Comparison of ENCODE assay signal across 1 cellular context in the genomic region with DNA sequence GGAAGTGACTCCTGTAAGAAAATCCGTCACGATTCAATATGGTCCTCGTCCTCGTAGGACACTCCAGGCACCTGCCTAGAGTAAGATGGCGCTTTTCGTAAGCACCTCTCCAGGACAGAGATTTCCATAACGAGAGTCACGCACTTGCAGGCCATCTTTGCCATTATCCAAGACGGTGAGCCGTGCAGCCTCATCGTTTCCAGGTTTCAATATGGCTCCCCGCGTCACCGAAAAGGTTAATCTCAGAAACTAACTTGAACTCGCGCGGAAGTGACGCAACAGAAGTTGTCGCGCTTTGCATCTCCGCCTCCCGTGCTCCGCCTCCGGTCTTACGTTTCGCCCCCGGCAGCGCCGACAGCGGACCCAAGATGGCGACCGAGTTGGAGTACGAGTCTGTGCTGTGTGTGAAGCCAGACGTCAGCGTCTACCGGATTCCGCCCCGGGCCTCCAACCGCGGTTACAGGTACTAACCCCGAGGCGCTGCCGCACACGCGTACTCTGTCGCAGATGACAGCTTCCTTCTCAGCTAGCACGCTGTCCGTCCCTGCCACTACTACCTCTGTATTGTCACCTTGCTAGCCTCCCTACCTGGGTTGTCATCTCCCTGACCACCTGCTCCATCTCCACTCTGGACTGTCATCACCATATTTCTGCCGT.
TF ChIP-seq lines count a peak whose summit lies in the region.

A gene (plus strand): TSS at position 354 of the 657 bp plus-strand sequence. CDS start 15 bp downstream, at position 369.

TF ChIP-seq in liver, 16 proteins besides CTCF, POLR2A, EP300 and RAD21 (continued from another document):
- TF ChIP-seq, protein P1, sequence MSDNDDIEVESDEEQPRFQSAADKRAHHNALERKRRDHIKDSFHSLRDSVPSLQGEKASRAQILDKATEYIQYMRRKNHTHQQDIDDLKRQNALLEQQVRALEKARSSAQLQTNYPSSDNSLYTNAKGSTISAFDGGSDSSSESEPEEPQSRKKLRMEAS (IDR thresholded peaks at IDR 0.05) = peak; percentile 54
- TF ChIP-seq, protein P2, sequence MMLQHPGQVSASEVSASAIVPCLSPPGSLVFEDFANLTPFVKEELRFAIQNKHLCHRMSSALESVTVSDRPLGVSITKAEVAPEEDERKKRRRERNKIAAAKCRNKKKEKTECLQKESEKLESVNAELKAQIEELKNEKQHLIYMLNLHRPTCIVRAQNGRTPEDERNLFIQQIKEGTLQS (IDR thresholded peaks at IDR 0.05) = peak; percentile 56
- TF ChIP-seq EGR1 (IDR thresholded peaks at IDR 0.05; ENCODE audit: low read depth in 2 of 2) = peak in 1 of 2 donors; percentile 49
